Comparison of ENCODE assay signal across 30 cellular contexts in the genomic region with DNA sequence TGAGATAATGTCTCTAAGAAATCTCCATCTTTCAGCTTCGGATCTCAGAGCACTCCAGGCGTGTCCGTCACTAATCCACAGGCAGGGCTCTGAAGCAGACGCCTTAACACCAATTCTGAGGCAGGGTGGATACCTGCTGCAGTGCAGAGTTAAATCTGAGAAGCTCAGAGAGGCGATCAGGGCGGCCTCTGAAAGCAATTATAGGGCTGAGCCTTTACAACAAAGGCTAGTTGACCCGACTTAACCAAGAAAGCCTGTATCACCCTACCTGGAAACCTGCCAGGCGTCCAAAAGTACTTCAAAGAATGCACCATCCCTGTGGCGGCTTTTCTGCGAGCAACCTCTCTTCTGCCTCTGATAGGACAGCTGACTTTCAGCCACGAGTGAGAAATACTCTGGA.
DNase-seq lines count a peak whose midpoint lies in the region; ATAC-seq lines count a peak whose summit lies in the region.
"Had no signal": no experiment of that assay in that cellular context is flagged by ENCODE, and none has a peak within 500 bp of the region (broad histone marks: within the 10 kb centered on the region; RNA-seq: fewer than 3 reads in every experiment).

No MANE protein-coding gene starts in this region.

- no peak overlapping the region for H3K23ac ChIP-seq in trophoblast cell (ENCODE audit: low read length)

- no peak overlapping the region for H3K4me2 ChIP-seq in trophoblast cell (ENCODE audit: low read length)

- H3K36me3 Mint-ChIP-seq in natural killer cell treated with Interleukin-12 subunit alpha and Interleukin-12 subunit beta and Interleukin-15 and Interleukin-18, amount 100 ng/mL, for 72 hours: no peaks in the 10 kb centered on the region
- H3K36me3 Mint-ChIP-seq: activated CD8-positive, alpha-beta memory T cell treated with anti-CD3 and anti-CD28 coated beads, Interleukin-2, amount 10 ng/mL, durations not matched to agents 7 days and 5 days had no signal

- peak overlapping the region; percentile 21 for H2BK120ac ChIP-seq in trophoblast cell (ENCODE audit: insufficient read depth, low read length, poor library complexity)

- H3K18ac ChIP-seq in trophoblast cell (ENCODE audit: low read length): no peak overlapping the region

- DNase-seq in EH (ENCODE audit: low read depth) (peak; percentile 64), NCI-H2227 (lab: John Stamatoyannopoulos, UW; ENCODE audit: unreplicated experiment) (peak; percentile 54), adipocyte (ENCODE audit: low read depth) (peak; percentile 7), trophoblast cell (peak; percentile 42 to 49), NCI-H524 (lab: John Stamatoyannopoulos, UW) (no peak)
- no peak for DNase-seq in natural killer cell treated with Interleukin-12 subunit alpha and Interleukin-12 subunit beta and Interleukin-15 and Interleukin-18, amount 100 ng/mL, for 72 hours (ENCODE audit: low spot score)
- DNase-seq: activated CD4-positive, alpha-beta T cell treated with anti-CD3 and anti-CD28 coated beads, Interleukin-2, amount 50 U/mL, for 4 hours; activated CD8-positive, alpha-beta memory T cell treated with anti-CD3 and anti-CD28 coated beads, Interleukin-2, amount 10 ng/mL, durations not matched to agents 7 days and 5 days; activated naive CD4-positive, alpha-beta T cell treated with Interleukin-2 at 50 U/mL for 16 hours; activated T-cell treated with anti-CD3 and anti-CD28 coated beads, Interleukin-2, amount 50 U/mL, for 48 hours; central memory CD4-positive, alpha-beta T cell; cortex of kidney; effector memory CD4-positive, alpha-beta T cell; GF-D8; Karpas-422; NCI-H1436; NCI-H2081 treated with DMSO at 0.1 percent for 48 hours; NCI-H446; nephron progenitor cell; ovary; retina; SHP77; stimulated activated naive CD4-positive, alpha-beta T cell treated with Interleukin-2 at 50 U/mL for 16 hours; T-helper 2 cell; uterus had no signal

- no peak overlapping the region for H3K4ac ChIP-seq in trophoblast cell (ENCODE audit: low read depth, low read length)

- no peak overlapping the region for H4K12ac ChIP-seq in trophoblast cell (ENCODE audit: low read depth, low read length)

- H2BK12ac ChIP-seq in trophoblast cell (ENCODE audit: low read length): peak overlapping the region; percentile 9

- no peaks in the 10 kb centered on the region for H3K4me1 Mint-ChIP-seq in natural killer cell treated with Interleukin-12 subunit alpha and Interleukin-12 subunit beta and Interleukin-15 and Interleukin-18, amount 100 ng/mL, for 72 hours (ENCODE audit: low read depth in 2 of 2)
- H3K4me1 Mint-ChIP-seq: activated CD8-positive, alpha-beta memory T cell treated with anti-CD3 and anti-CD28 coated beads, Interleukin-2, amount 10 ng/mL, durations not matched to agents 7 days and 5 days had no signal

- whole genome bisulfite sequencing in trophoblast cell (ENCODE audit: extremely low coverage, insufficient coverage, insufficient read length): no CpG with 5 or more reads among the region's 11 CpGs

- no peaks in the 10 kb centered on the region for H3K79me1 ChIP-seq in trophoblast cell (ENCODE audit: low read length)

- H3K27ac ChIP-seq in trophoblast cell (ENCODE audit: low read depth, low read length): no peak overlapping the region
- H3K27ac ChIP-seq: epithelial cell of prostate, ovary, skin epidermis, uterus had no signal

- H3K4me3 ChIP-seq in adipocyte (ENCODE audit: low read length) (no peak overlapping the region), trophoblast cell (ENCODE audit: low read depth, low read length) (no peak overlapping the region)
- H3K4me3 ChIP-seq: ovary, skin epidermis, uterus had no signal

- H2BK5ac ChIP-seq in trophoblast cell (ENCODE audit: low read depth, low read length, poor library complexity): no peak overlapping the region

- no peak overlapping the region for H2AFZ ChIP-seq in trophoblast cell (ENCODE audit: insufficient read depth, low read length, poor library complexity)

- no peaks in the 10 kb centered on the region for H3K9me3 Mint-ChIP-seq in natural killer cell treated with Interleukin-12 subunit alpha and Interleukin-12 subunit beta and Interleukin-15 and Interleukin-18, amount 100 ng/mL, for 72 hours

- H3K27me3 Mint-ChIP-seq in natural killer cell treated with Interleukin-12 subunit alpha and Interleukin-12 subunit beta and Interleukin-15 and Interleukin-18, amount 100 ng/mL, for 72 hours: peaks cover 0 to 9% of the 10 kb centered on the region in 2 donors
- H3K27me3 Mint-ChIP-seq: activated CD8-positive, alpha-beta memory T cell treated with anti-CD3 and anti-CD28 coated beads, Interleukin-2, amount 10 ng/mL, durations not matched to agents 7 days and 5 days had no signal

- H3K79me2 ChIP-seq in trophoblast cell (ENCODE audit: control insufficient read depth, insufficient read depth, low read length, poor library complexity): no peaks in the 10 kb centered on the region

- H3K27me3 ChIP-seq in adipocyte (replicated peaks; ENCODE audit: control insufficient read depth, insufficient read depth, low read length) (peaks cover 10% of the 10 kb centered on the region), trophoblast cell (ENCODE audit: insufficient read depth, low read length) (no peaks in the 10 kb centered on the region)
- H3K27me3 ChIP-seq: ovary, uterus had no signal

- H3K14ac ChIP-seq in trophoblast cell (ENCODE audit: low read length): no peak overlapping the region

- H4K8ac ChIP-seq in trophoblast cell (ENCODE audit: low read depth, low read length): no peak overlapping the region

- H3K36me3 ChIP-seq in adipocyte (ENCODE audit: control insufficient read depth, insufficient read depth, low read length, severe bottlenecking) (no peaks in the 10 kb centered on the region), trophoblast cell (ENCODE audit: control insufficient read depth in 1 of 2, insufficient read depth in 2 of 2, low read length in 2 of 2) (no peaks in the 10 kb centered on the region)
- H3K36me3 ChIP-seq: ovary, uterus had no signal

- no peak overlapping the region for H3K9ac ChIP-seq in adipocyte (ENCODE audit: low read length)
- no peak overlapping the region for H3K9ac ChIP-seq in trophoblast cell (ENCODE audit: low read length)

- H3K4me1 ChIP-seq in adipocyte (ENCODE audit: control insufficient read depth, insufficient read depth, low read length) (peaks cover 2% of the 10 kb centered on the region), trophoblast cell (ENCODE audit: control insufficient read depth in 1 of 2, insufficient read depth in 2 of 2, low read length in 2 of 2) (peaks cover 0 to 9% of the 10 kb centered on the region in 2 experiments)
- H3K4me1 ChIP-seq: uterus had no signal

- no peak for ATAC-seq in natural killer cell treated with Interleukin-12 subunit alpha and Interleukin-12 subunit beta and Interleukin-15 and Interleukin-18, amount 100 ng/mL, for 72 hours
- ATAC-seq in HG02678 (IDR thresholded peaks at IDR 0.05; ENCODE audit: unreplicated experiment): no peak
- ATAC-seq: activated CD4-positive, CD25-positive, alpha-beta regulatory T cell treated with anti-CD3 and anti-CD28 coated beads, Interleukin-2, amount 50 U/mL, for 24 hours; activated CD8-positive, alpha-beta memory T cell treated with anti-CD3 and anti-CD28 coated beads, Interleukin-2, amount 10 ng/mL, durations not matched to agents 7 days and 5 days; left lobe of liver had no signal

- H2AK5ac ChIP-seq in trophoblast cell (ENCODE audit: low read length): no peak overlapping the region

- peak overlapping the region; percentile 5 for H4K91ac ChIP-seq in trophoblast cell (ENCODE audit: low read depth, low read length)

- H3K9me3 ChIP-seq in adipocyte (ENCODE audit: control insufficient read depth, low read length) (no peaks in the 10 kb centered on the region), trophoblast cell (ENCODE audit: insufficient read depth, low read depth, low read length) (no peaks in the 10 kb centered on the region)
- H3K9me3 ChIP-seq: ovary, uterus had no signal

- no peak overlapping the region for H3K27ac Mint-ChIP-seq in natural killer cell treated with Interleukin-12 subunit alpha and Interleukin-12 subunit beta and Interleukin-15 and Interleukin-18, amount 100 ng/mL, for 72 hours
- H3K27ac Mint-ChIP-seq: activated CD8-positive, alpha-beta memory T cell treated with anti-CD3 and anti-CD28 coated beads, Interleukin-2, amount 10 ng/mL, durations not matched to agents 7 days and 5 days; nephron progenitor cell had no signal

- H3K4me3 Mint-ChIP-seq in natural killer cell treated with Interleukin-12 subunit alpha and Interleukin-12 subunit beta and Interleukin-15 and Interleukin-18, amount 100 ng/mL, for 72 hours: no peak overlapping the region
- H3K4me3 Mint-ChIP-seq: activated CD8-positive, alpha-beta memory T cell treated with anti-CD3 and anti-CD28 coated beads, Interleukin-2, amount 10 ng/mL, durations not matched to agents 7 days and 5 days; nephron progenitor cell had no signal

Comparison
In these comparisons a context has a peak if more than half of its experiments do, and no peak if none do; other contexts are left out.
1. DNase-seq: peak in EH (single experiment), NCI-H2227 (single experiment), adipocyte (single experiment) and trophoblast cell (2 of 2); none in natural killer cell treated with Interleukin-12 subunit alpha and Interleukin-12 subunit beta and Interleukin-15 and Interleukin-18, amount 100 ng/mL, for 72 hours (single experiment) and NCI-H524 (0 of 2).